In genomic region chr4:112706840-112707207, GRCh38 we compare ENCODE assay signal across 10 cellular contexts.
DNase-seq lines count a peak whose midpoint lies in the region; ATAC-seq and TF ChIP-seq lines count a peak whose summit lies in the region.
"Had no signal": no experiment of that assay in that cellular context is flagged by ENCODE, and none has a peak within 500 bp of the region (broad histone marks: within the 10 kb centered on the region; RNA-seq: fewer than 3 reads in every experiment).

No MANE protein-coding gene starts in this region.

- ATAC-seq in HG03280 (IDR thresholded peaks at IDR 0.05; ENCODE audit: unreplicated experiment), result no peak
- ATAC-seq in HG02938 (IDR thresholded peaks at IDR 0.05; ENCODE audit: unreplicated experiment), result no peak

- peaks cover 6 to 21% (median 12%) of the 10 kb centered on the region in 4 donors for H3K4me1 ChIP-seq in esophagus muscularis mucosa

- WGBS in esophagus muscularis mucosa, result 16% methylated on average over 4 of the region's 4 CpGs

- no peak for TF ChIP-seq POLR2A in esophagus muscularis mucosa (IDR thresholded peaks at IDR 0.05; ENCODE audit: low read depth)

- H3K36me3 ChIP-seq in esophagus muscularis mucosa, result no peaks in the 10 kb centered on the region

- no peak for TF ChIP-seq EP300 in esophagus muscularis mucosa (IDR thresholded peaks at IDR 0.05)

- DNase-seq in DMS 273 (lab: John Stamatoyannopoulos, UW; ENCODE audit: unreplicated experiment) (peak; percentile 52), DMS 273 treated with DMSO at 0.1 percent for 48 hours (lab: John Stamatoyannopoulos, UW) (no peak), NCI-H2227 (lab: John Stamatoyannopoulos, UW; ENCODE audit: unreplicated experiment) (peak; percentile 21), esophagus muscularis mucosa (ENCODE audit: extremely low spot score) (no peak), putamen (ENCODE audit: low spot score) (peak; percentile 2)
- no peak for DNase-seq in stimulated activated CD4-positive, alpha-beta T cell treated with anti-CD3 and anti-CD28 coated beads, Interleukin-1b, Interleukin-23, amount 100 ng/mL, for 48 hours

- peak overlapping the region; percentile 64 to 81 (median 66) for H3K4me3 ChIP-seq in esophagus muscularis mucosa

- intact Hi-C loops in esophagus muscularis mucosa (cut with DNase I), result no loop called here

- H3K27me3 ChIP-seq in esophagus muscularis mucosa, result peaks cover 0 to 11% (median 0%) of the 10 kb centered on the region in 4 donors

- TF ChIP-seq CTCF in esophagus muscularis mucosa (IDR thresholded peaks at IDR 0.05), result no peak

- peak overlapping the region in 1 of 4 donors; percentile 65 for H3K27ac ChIP-seq in esophagus muscularis mucosa (replicated peaks in 1 of 4)
- H3K27ac ChIP-seq: 22Rv1, VCaP had no signal

- H3K9me3 ChIP-seq in esophagus muscularis mucosa, result no peaks in the 10 kb centered on the region

Comparison
In these comparisons a context has a peak if more than half of its experiments do, and no peak if none do; other contexts are left out.
1. DNase-seq: peak in DMS 273 (single experiment), NCI-H2227 (single experiment) and putamen (single experiment); none in DMS 273 treated with DMSO at 0.1 percent for 48 hours (single experiment), esophagus muscularis mucosa (single experiment) and stimulated activated CD4-positive, alpha-beta T cell treated with anti-CD3 and anti-CD28 coated beads, Interleukin-1b, Interleukin-23, amount 100 ng/mL, for 48 hours (single experiment).